14 cellular contexts compared by ENCODE assay signal in genomic region chr14:104299993-104300761, GRCh38.
DNase-seq lines count a peak whose midpoint lies in the region; ATAC-seq and TF ChIP-seq lines count a peak whose summit lies in the region.
"Had no signal": no experiment of that assay in that cellular context is flagged by ENCODE, and none has a peak within 500 bp of the region (broad histone marks: within the 10 kb centered on the region; RNA-seq: fewer than 3 reads in every experiment).

No MANE protein-coding gene starts in this region.

- no peak overlapping the region for H3K27ac Mint-ChIP-seq in stimulated activated naive CD8-positive, alpha-beta T cell treated with anti-CD3 and anti-CD28 coated beads, Interleukin-15, amount 100 ng/mL, for 72 hours
- H3K27ac Mint-ChIP-seq: activated naive CD8-positive, alpha-beta T cell; T-helper 17 cell had no signal

- no peak overlapping the region for H3K4me3 Mint-ChIP-seq in stimulated activated naive CD8-positive, alpha-beta T cell treated with anti-CD3 and anti-CD28 coated beads, Interleukin-15, amount 100 ng/mL, for 72 hours
- H3K4me3 Mint-ChIP-seq: activated naive CD8-positive, alpha-beta T cell; T-helper 17 cell had no signal

- H3K36me3 ChIP-seq in RWPE2 (ENCODE audit: low read depth) (no peaks in the 10 kb centered on the region), right atrium auricular region (no peaks in the 10 kb centered on the region)
- H3K36me3 ChIP-seq: prostate gland had no signal

- no peak for DNase-seq in stimulated activated naive CD8-positive, alpha-beta T cell treated with anti-CD3 and anti-CD28 coated beads, Interleukin-15, amount 100 ng/mL, for 72 hours
- no peak for DNase-seq in stimulated activated naive CD8-positive, alpha-beta T cell treated with anti-CD3 and anti-CD28 coated beads, Interleukin-15, Interleukin-2, amounts not matched to agents 100 U/mL and 50 U/mL, for 24 hours
- peak; percentile 67 for DNase-seq in RWPE2 (ENCODE audit: low spot score)
- DNase-seq in right atrium auricular region (ENCODE audit: low spot score) = peak; percentile 68
- no peak for DNase-seq in T1000 (lab: John Stamatoyannopoulos, UW)
- DNase-seq in NCI-H2107 (lab: John Stamatoyannopoulos, UW) = no peak
- DNase-seq: activated CD4-positive, CD25-positive, alpha-beta regulatory T cell treated with anti-CD3 and anti-CD28 coated beads, Interleukin-2, amount 50 U/mL, for 72 hours; hippocampal formation; NCI-H1048; T-helper 17 cell had no signal

- H3K4me1 Mint-ChIP-seq in stimulated activated naive CD8-positive, alpha-beta T cell treated with anti-CD3 and anti-CD28 coated beads, Interleukin-15, amount 100 ng/mL, for 72 hours = no peaks in the 10 kb centered on the region
- H3K4me1 Mint-ChIP-seq: T-helper 17 cell had no signal

- peak; percentile 41 for ATAC-seq in stimulated activated naive CD8-positive, alpha-beta T cell treated with anti-CD3 and anti-CD28 coated beads, Interleukin-15, amount 100 ng/mL, for 72 hours
- ATAC-seq in stimulated activated naive CD8-positive, alpha-beta T cell treated with anti-CD3 and anti-CD28 coated beads, Interleukin-15, Interleukin-2, amounts not matched to agents 100 U/mL and 50 U/mL, for 24 hours = no peak
- ATAC-seq in RWPE2 (ENCODE audit: low read depth) (no peak), HG03565 (IDR thresholded peaks at IDR 0.05; ENCODE audit: unreplicated experiment) (no peak), GM21619 (IDR thresholded peaks at IDR 0.05; ENCODE audit: unreplicated experiment) (no peak)
- ATAC-seq: T-helper 17 cell had no signal

- H3K9me3 ChIP-seq in RWPE2 (ENCODE audit: severe bottlenecking) (peaks cover 1% of the 10 kb centered on the region), right atrium auricular region (no peaks in the 10 kb centered on the region)
- H3K9me3 ChIP-seq: prostate gland had no signal

- H3K27me3 ChIP-seq in RWPE2 (ENCODE audit: insufficient read depth, poor library complexity, severe bottlenecking) (peaks cover 17% of the 10 kb centered on the region), right atrium auricular region (no peaks in the 10 kb centered on the region)

- peaks cover 2% of the 10 kb centered on the region for H3K27me3 Mint-ChIP-seq in stimulated activated naive CD8-positive, alpha-beta T cell treated with anti-CD3 and anti-CD28 coated beads, Interleukin-15, amount 100 ng/mL, for 72 hours
- H3K27me3 Mint-ChIP-seq: activated naive CD8-positive, alpha-beta T cell had no signal

- H3K4me1 ChIP-seq in RWPE2 (ENCODE audit: insufficient read depth, poor library complexity, severe bottlenecking) = no peaks in the 10 kb centered on the region
- peaks cover 0 to 6% of the 10 kb centered on the region in 2 donors for H3K4me1 ChIP-seq in right atrium auricular region
- H3K4me1 ChIP-seq: prostate gland had no signal

- TF ChIP-seq CTCF in RWPE2 (IDR thresholded peaks at IDR 0.05; ENCODE audit: poor library complexity, severe bottlenecking) = no peak
- TF ChIP-seq CTCF in right atrium auricular region (IDR thresholded peaks at IDR 0.05) = no peak

- H3K27ac ChIP-seq in RWPE2 (ENCODE audit: poor library complexity, severe bottlenecking) = no peak overlapping the region
- no peak overlapping the region for H3K27ac ChIP-seq in right atrium auricular region
- H3K27ac ChIP-seq: prostate gland had no signal

- peaks cover 0 to 8% of the 10 kb centered on the region in 2 donors for H3K9me3 Mint-ChIP-seq in stimulated activated naive CD8-positive, alpha-beta T cell treated with anti-CD3 and anti-CD28 coated beads, Interleukin-15, amount 100 ng/mL, for 72 hours

- H3K4me3 ChIP-seq in RWPE2 (ENCODE audit: severe bottlenecking) (no peak overlapping the region), right atrium auricular region (no peak overlapping the region)
- H3K4me3 ChIP-seq: prostate gland had no signal

Comparison
In these comparisons a context has a peak if more than half of its experiments do, and no peak if none do; other contexts are left out.
1. DNase-seq: peak in RWPE2 (single experiment) and right atrium auricular region (single experiment); none in stimulated activated naive CD8-positive, alpha-beta T cell treated with anti-CD3 and anti-CD28 coated beads, Interleukin-15, amount 100 ng/mL, for 72 hours (0 of 2), stimulated activated naive CD8-positive, alpha-beta T cell treated with anti-CD3 and anti-CD28 coated beads, Interleukin-15, Interleukin-2, amounts not matched to agents 100 U/mL and 50 U/mL, for 24 hours (single experiment), T1000 (single experiment) and NCI-H2107 (single experiment).